In genomic region chr6:11433860-11434259, GRCh38 we compare ENCODE assay signal across 1 cellular context.
TF ChIP-seq lines count a peak whose summit lies in the region.

No MANE protein-coding gene starts in this region.

TF ChIP-seq in A549, 52 proteins besides CTCF, POLR2A, EP300 and RAD21 (continued from another document):
- no peak for TF ChIP-seq HMGXB4 (CRISPR knock-in tag; IDR thresholded peaks at IDR 0.05; ENCODE audit: borderline replicate concordance)
- TF ChIP-seq ZFP36 (IDR thresholded peaks at IDR 0.05; ENCODE audit: borderline replicate concordance, partially characterized antibody): no peak
- no peak for TF ChIP-seq RFX5 (IDR thresholded peaks at IDR 0.05)
- TF ChIP-seq JUN (IDR thresholded peaks at IDR 0.05): no peak
- no peak for TF ChIP-seq HEYL (CRISPR knock-in tag; IDR thresholded peaks at IDR 0.05)
- no peak for TF ChIP-seq POLR2AphosphoS2 (conservative IDR thresholded peaks at IDR 0.05; ENCODE audit: low read length)
